22 cellular contexts compared by ENCODE assay signal in genomic region chr2:149858214-149858613, GRCh38.
DNase-seq lines count a peak whose midpoint lies in the region; ATAC-seq and TF ChIP-seq lines count a peak whose summit lies in the region.
"Had no signal": no experiment of that assay in that cellular context is flagged by ENCODE, and none has a peak within 500 bp of the region (broad histone marks: within the 10 kb centered on the region; RNA-seq: fewer than 3 reads in every experiment).

No MANE protein-coding gene starts in this region.

- no peak for TF ChIP-seq CTCF in OCI-LY3 (IDR thresholded peaks at IDR 0.05; ENCODE audit: low read depth, low read length)
- no peak for TF ChIP-seq CTCF in fibroblast of lung (conservative IDR thresholded peaks at IDR 0.05 in 1 of 2, IDR thresholded peaks at IDR 0.05 in 1 of 2; ENCODE audit: low read depth in 1 of 2, low read length in 2 of 2)
- TF ChIP-seq CTCF in mesothelial cell of epicardium (IDR thresholded peaks at IDR 0.05; ENCODE audit: unreplicated experiment), result no peak

- no peak overlapping the region for H2AFZ ChIP-seq in OCI-LY3 (ENCODE audit: low read depth, low read length)
- no peak overlapping the region for H2AFZ ChIP-seq in fibroblast of lung (ENCODE audit: low read length)

- H3K9ac ChIP-seq in BLaER1 treated with 17β-estradiol and CSF1 and Interleukin-3, amounts not matched to agents 10 nM and 100 nM, result peak overlapping the region in 9 of 11 experiments; percentile 54 to 86 (median 68); a peak in 17 of 22 replicates
- H3K9ac ChIP-seq in OCI-LY3 (ENCODE audit: low read length), result no peak overlapping the region
- H3K9ac ChIP-seq in fibroblast of lung (ENCODE audit: insufficient read depth, low read length), result no peak overlapping the region

- no peaks in the 10 kb centered on the region for H3K79me2 ChIP-seq in OCI-LY3 (ENCODE audit: low read length)
- no peaks in the 10 kb centered on the region for H3K79me2 ChIP-seq in fibroblast of lung (ENCODE audit: control insufficient read depth, insufficient read depth, low read length)

- H3K36me3 Mint-ChIP-seq in mesothelial cell of epicardium, result peaks cover under 1% of the 10 kb centered on the region
- H3K36me3 Mint-ChIP-seq: memory B cell; naive thymus-derived CD4-positive, alpha-beta T cell; stimulated activated memory B cell treated with anti-CD40 and anti-IgM and Interleukin-4, amounts not matched to agents 10 μg/mL and 1 μg/mL and 100 μg/mL, for 72 hours had no signal

- no peak overlapping the region for H3K27ac Mint-ChIP-seq in mesothelial cell of epicardium
- H3K27ac Mint-ChIP-seq: activated naive CD4-positive, alpha-beta T cell treated with anti-CD3 and anti-CD28 coated beads, Interleukin-2, amount 50 U/mL, for 72 hours; memory B cell; naive thymus-derived CD4-positive, alpha-beta T cell; stimulated activated memory B cell treated with anti-CD40 and anti-IgM and Interleukin-4, amounts not matched to agents 10 μg/mL and 1 μg/mL and 100 μg/mL, for 72 hours had no signal

- peaks cover 2% of the 10 kb centered on the region for H3K4me1 Mint-ChIP-seq in mesothelial cell of epicardium
- H3K4me1 Mint-ChIP-seq: memory B cell; naive thymus-derived CD4-positive, alpha-beta T cell; stimulated activated memory B cell treated with anti-CD40 and anti-IgM and Interleukin-4, amounts not matched to agents 10 μg/mL and 1 μg/mL and 100 μg/mL, for 72 hours had no signal

- H3K27ac ChIP-seq in BLaER1 treated with 17β-estradiol and CSF1 and Interleukin-3, amounts not matched to agents 10 nM and 100 nM, result peak overlapping the region; percentile 66 to 98 (median 86)
- H3K27ac ChIP-seq in OCI-LY3 (ENCODE audit: low read length) (no peak overlapping the region), fibroblast of lung (ENCODE audit: insufficient read depth, low read length) (no peak overlapping the region)
- H3K27ac ChIP-seq: gastroesophageal sphincter had no signal

- no peak overlapping the region for H3K4me3 Mint-ChIP-seq in mesothelial cell of epicardium
- H3K4me3 Mint-ChIP-seq: memory B cell; naive thymus-derived CD4-positive, alpha-beta T cell; stimulated activated memory B cell treated with anti-CD40 and anti-IgM and Interleukin-4, amounts not matched to agents 10 μg/mL and 1 μg/mL and 100 μg/mL, for 72 hours had no signal

- H3K9me3 Mint-ChIP-seq in mesothelial cell of epicardium, result peaks cover 21% of the 10 kb centered on the region

- H3K4me2 ChIP-seq in BLaER1 treated with 17β-estradiol and CSF1 and Interleukin-3, amounts not matched to agents 10 nM and 100 nM, result peak overlapping the region in 10 of 11 experiments; percentile 48 to 97 (median 78); a peak in 20 of 22 replicates
- H3K4me2 ChIP-seq in OCI-LY3 (ENCODE audit: low read length), result peak overlapping the region; percentile 11; the same call in 1 of the 2 replicates
- H3K4me2 ChIP-seq in fibroblast of lung (ENCODE audit: extremely low read depth, insufficient read depth, low read length), result peak overlapping the region; percentile 59

- H4K20me1 ChIP-seq in BLaER1 treated with 17β-estradiol and CSF1 and Interleukin-3, amounts not matched to agents 10 nM and 100 nM, result no peaks in the 10 kb centered on the region
- H4K20me1 ChIP-seq in OCI-LY3 (ENCODE audit: insufficient read depth, low read length) (no peaks in the 10 kb centered on the region), fibroblast of lung (ENCODE audit: control insufficient read depth, extremely low read depth, insufficient read depth, low read length) (no peaks in the 10 kb centered on the region)

- peak; percentile 47 to 60 for DNase-seq in fibroblast of lung (ENCODE audit: low read depth in 2 of 2)
- peak; percentile 18 for DNase-seq in pons (ENCODE audit: low spot score)
- no peak for DNase-seq in mesothelial cell of epicardium (ENCODE audit: low spot score in 2 of 2, unreplicated experiment in 2 of 2)
- no peak for DNase-seq in SKM-1 (lab: John Stamatoyannopoulos, UW; ENCODE audit: unreplicated experiment)
- DNase-seq: activated CD4-positive, alpha-beta T cell treated with anti-CD3 and anti-CD28 coated beads for 4 hours; body of pancreas; Caco-2; DND-41; naive thymus-derived CD4-positive, alpha-beta T cell; NCI-H1436; NCI-H2171; NCI-H526 treated with DMSO at 0.1 percent for 48 hours; posterior cingulate gyrus; stimulated activated CD4-positive, alpha-beta T cell treated with anti-CD3 and anti-CD28 coated beads, Interleukin-1b, Interleukin-23, amount 100 ng/mL, for 48 hours; SW 1271 had no signal

- H3K27me3 Mint-ChIP-seq in mesothelial cell of epicardium (ENCODE audit: low read depth), result no peaks in the 10 kb centered on the region
- H3K27me3 Mint-ChIP-seq: memory B cell; stimulated activated memory B cell treated with anti-CD40 and anti-IgM and Interleukin-4, amounts not matched to agents 10 μg/mL and 1 μg/mL and 100 μg/mL, for 72 hours had no signal

- ATAC-seq in GM18861 (IDR thresholded peaks at IDR 0.05; ENCODE audit: unreplicated experiment), result no peak
- ATAC-seq: activated naive CD4-positive, alpha-beta T cell treated with anti-CD3 and anti-CD28 coated beads, Interleukin-2, amount 50 U/mL, for 72 hours; body of pancreas; gastroesophageal sphincter; naive thymus-derived CD4-positive, alpha-beta T cell; stimulated activated memory B cell treated with anti-CD40 and anti-IgM and Interleukin-4, amounts not matched to agents 10 μg/mL and 1 μg/mL and 100 μg/mL, for 72 hours had no signal

- no peaks in the 10 kb centered on the region for H3K36me3 ChIP-seq in BLaER1 treated with 17β-estradiol and CSF1 and Interleukin-3, amounts not matched to agents 10 nM and 100 nM
- H3K36me3 ChIP-seq in OCI-LY3 (replicated peaks; ENCODE audit: low read depth, low read length) (no peaks in the 10 kb centered on the region), fibroblast of lung (ENCODE audit: control insufficient read depth, insufficient read depth, low read length) (no peaks in the 10 kb centered on the region)
- H3K36me3 ChIP-seq: gastroesophageal sphincter had no signal

- peak overlapping the region in 6 of 10 experiments; percentile 4 to 52 (median 25); a peak in 5 of 20 replicates for H3K4me3 ChIP-seq in BLaER1 treated with 17β-estradiol and CSF1 and Interleukin-3, amounts not matched to agents 10 nM and 100 nM
- H3K4me3 ChIP-seq in OCI-LY3 (ENCODE audit: low read length) (no peak overlapping the region), fibroblast of lung (replicated peaks in 1 of 4; ENCODE audit: control extremely low read depth in 1 of 4, insufficient read depth in 1 of 4, low read depth in 3 of 4, low read length in 4 of 4) (no peak overlapping the region)
- H3K4me3 ChIP-seq: body of pancreas, gastroesophageal sphincter had no signal

- H3K27me3 ChIP-seq in BLaER1 treated with 17β-estradiol and CSF1 and Interleukin-3, amounts not matched to agents 10 nM and 100 nM, result no peaks in the 10 kb centered on the region
- H3K27me3 ChIP-seq in OCI-LY3 (ENCODE audit: low read depth, low read length), result no peaks in the 10 kb centered on the region
- no peaks in the 10 kb centered on the region for H3K27me3 ChIP-seq in fibroblast of lung (ENCODE audit: control insufficient read depth, insufficient read depth, low read length)
- H3K27me3 ChIP-seq: body of pancreas, gastroesophageal sphincter had no signal

- H3K9me3 ChIP-seq in BLaER1 treated with 17β-estradiol and CSF1 and Interleukin-3, amounts not matched to agents 10 nM and 100 nM (replicated peaks in 1 of 11), result peaks cover 11 to 33% (median 24%) of the 10 kb centered on the region in 11 experiments; a peak in 21 of 22 replicates
- peaks cover 2% of the 10 kb centered on the region; the same call in 1 of the 2 replicates for H3K9me3 ChIP-seq in OCI-LY3 (ENCODE audit: insufficient read depth, low read length)
- H3K9me3 ChIP-seq in fibroblast of lung (ENCODE audit: control insufficient read depth, insufficient read depth, low read depth, low read length), result no peaks in the 10 kb centered on the region
- H3K9me3 ChIP-seq: body of pancreas, gastroesophageal sphincter had no signal

- H3K4me1 ChIP-seq in BLaER1 treated with 17β-estradiol and CSF1 and Interleukin-3, amounts not matched to agents 10 nM and 100 nM, result peaks cover 36 to 53% (median 46%) of the 10 kb centered on the region in 10 experiments
- peaks cover 25% of the 10 kb centered on the region for H3K4me1 ChIP-seq in OCI-LY3 (ENCODE audit: low read length)
- peaks cover 8% of the 10 kb centered on the region for H3K4me1 ChIP-seq in fibroblast of lung (ENCODE audit: control insufficient read depth, extremely low read depth, insufficient read depth, low read length)
- H3K4me1 ChIP-seq: body of pancreas had no signal

Comparison
In these comparisons a context has a peak if more than half of its experiments do, and no peak if none do; other contexts are left out.
1. H3K27ac ChIP-seq: peak in BLaER1 treated with 17β-estradiol and CSF1 and Interleukin-3, amounts not matched to agents 10 nM and 100 nM (11 of 11); none in OCI-LY3 (single experiment) and fibroblast of lung (single experiment).
2. H3K4me2 ChIP-seq: peak in every context shown above with its lines; median percentile 78 in BLaER1 treated with 17β-estradiol and CSF1 and Interleukin-3, amounts not matched to agents 10 nM and 100 nM; 59 in fibroblast of lung; 11 in OCI-LY3.
3. H3K4me3 ChIP-seq: peak in BLaER1 treated with 17β-estradiol and CSF1 and Interleukin-3, amounts not matched to agents 10 nM and 100 nM (6 of 10); none in OCI-LY3 (single experiment) and fibroblast of lung (0 of 4).
4. H3K9ac ChIP-seq: peak in BLaER1 treated with 17β-estradiol and CSF1 and Interleukin-3, amounts not matched to agents 10 nM and 100 nM (9 of 11); none in OCI-LY3 (single experiment) and fibroblast of lung (single experiment).
5. DNase-seq: peak in fibroblast of lung (2 of 2) and pons (single experiment); none in mesothelial cell of epicardium (0 of 2) and SKM-1 (single experiment).